In the genomic region with DNA sequence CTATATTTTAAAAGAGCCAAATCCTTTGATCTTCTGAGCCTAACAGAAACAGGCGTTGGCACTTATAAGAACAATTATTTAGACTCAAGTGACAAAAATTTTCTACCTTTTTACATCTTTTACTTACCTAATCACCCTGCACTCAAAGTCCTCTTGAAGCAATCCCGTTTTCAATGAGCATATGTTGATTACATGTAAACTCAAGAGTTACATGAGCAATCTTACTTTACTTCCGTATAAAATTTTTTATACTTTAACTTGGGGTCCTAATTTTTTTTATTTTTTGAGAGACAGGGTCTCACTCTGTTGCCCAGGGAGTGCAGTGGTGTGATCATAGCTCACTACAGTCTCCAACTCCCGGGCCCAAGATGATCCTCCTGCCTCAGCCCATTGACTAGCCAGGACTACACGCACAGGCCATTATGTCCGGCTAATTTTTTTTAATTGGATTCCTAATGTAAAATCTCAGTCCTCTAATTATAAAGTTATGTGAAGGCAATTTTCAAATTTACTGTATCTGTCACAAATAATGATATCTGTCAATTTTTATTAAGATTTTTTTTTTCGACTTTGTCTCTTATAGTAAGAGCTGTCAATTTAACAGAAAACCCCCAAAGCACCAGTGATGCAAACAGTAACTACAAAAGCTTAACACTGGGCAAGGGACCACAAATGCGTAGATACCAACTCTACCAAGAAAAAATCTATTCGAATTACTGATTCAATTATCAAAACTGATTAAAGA, we compare ENCODE assay signal across 8 cellular contexts. TPM values are rescaled to one million over a fixed set of nuclear protein-coding genes. Genes with fewer than 3 reads are reported as not detected.
DNase-seq lines count a peak whose midpoint lies in the region; ATAC-seq and TF ChIP-seq lines count a peak whose summit lies in the region.

No MANE protein-coding gene starts in this region.

- peak overlapping the region; percentile 59 for H3K27ac ChIP-seq in suprapubic skin

- 18% methylated on average over 9 of the region's 9 CpGs for WGBS in suprapubic skin

- intact Hi-C loops in activated T-helper 2 cell treated with anti-CD3 and anti-CD28 coated beads, Interferon-gamma antibody, Interleukin-2, Interleukin-4, amounts not matched to agents 10 μg/mL and 5 μg/mL and 100 μg/mL, durations not matched to agents 14 hours and 24 hours and 36 hours (cut with micrococcal nuclease) = no loop called here

- no peak for TF ChIP-seq CTCF in suprapubic skin (IDR thresholded peaks at IDR 0.05)

- peaks cover 2% of the 10 kb centered on the region for H3K27me3 Mint-ChIP-seq in activated T-helper 2 cell treated with anti-CD3 and anti-CD28 coated beads, Interferon-gamma antibody, Interleukin-2, Interleukin-4, amounts not matched to agents 10 μg/mL and 5 μg/mL and 100 μg/mL, durations not matched to agents 14 hours and 24 hours and 36 hours (ENCODE audit: low read depth)
- peaks cover 23 to 27% (median 26%) of the 10 kb centered on the region in 3 donors for H3K27me3 Mint-ChIP-seq in immature natural killer cell (ENCODE audit: low read depth in 3 of 3)

- H3K9me3 ChIP-seq in suprapubic skin = no peaks in the 10 kb centered on the region

- H3K4me1 ChIP-seq in suprapubic skin = peaks cover 61% of the 10 kb centered on the region

- no peak for TF ChIP-seq POLR2A in suprapubic skin (IDR thresholded peaks at IDR 0.05)

- no peaks in the 10 kb centered on the region for H3K27me3 ChIP-seq in suprapubic skin

- H3K4me1 Mint-ChIP-seq in activated T-helper 2 cell treated with anti-CD3 and anti-CD28 coated beads, Interferon-gamma antibody, Interleukin-2, Interleukin-4, amounts not matched to agents 10 μg/mL and 5 μg/mL and 100 μg/mL, durations not matched to agents 14 hours and 24 hours and 36 hours (ENCODE audit: low read depth) = peaks cover 54% of the 10 kb centered on the region
- peaks cover 70 to 81% of the 10 kb centered on the region in 2 donors for H3K4me1 Mint-ChIP-seq in immature natural killer cell

- ATAC-seq in HG03469 (IDR thresholded peaks at IDR 0.05; ENCODE audit: unreplicated experiment) = no peak
- ATAC-seq in GM19035 (IDR thresholded peaks at IDR 0.05; ENCODE audit: unreplicated experiment) = no peak
- no peak for ATAC-seq in HG02885 (IDR thresholded peaks at IDR 0.05; ENCODE audit: poor library complexity, unreplicated experiment)

- peak overlapping the region; percentile 96 for H3K27ac Mint-ChIP-seq in activated T-helper 2 cell treated with anti-CD3 and anti-CD28 coated beads, Interferon-gamma antibody, Interleukin-2, Interleukin-4, amounts not matched to agents 10 μg/mL and 5 μg/mL and 100 μg/mL, durations not matched to agents 14 hours and 24 hours and 36 hours
- H3K27ac Mint-ChIP-seq in immature natural killer cell = peak overlapping the region; percentile 95 to 100 (median 97)

- H3K4me3 Mint-ChIP-seq in activated T-helper 2 cell treated with anti-CD3 and anti-CD28 coated beads, Interferon-gamma antibody, Interleukin-2, Interleukin-4, amounts not matched to agents 10 μg/mL and 5 μg/mL and 100 μg/mL, durations not matched to agents 14 hours and 24 hours and 36 hours (ENCODE audit: low read depth) = peak overlapping the region; percentile 97
- H3K4me3 Mint-ChIP-seq in immature natural killer cell = peak overlapping the region; percentile 91 to 99 (median 95)

- H3K9me3 Mint-ChIP-seq in activated T-helper 2 cell treated with anti-CD3 and anti-CD28 coated beads, Interferon-gamma antibody, Interleukin-2, Interleukin-4, amounts not matched to agents 10 μg/mL and 5 μg/mL and 100 μg/mL, durations not matched to agents 14 hours and 24 hours and 36 hours = no peaks in the 10 kb centered on the region
- peaks cover 0 to 8% (median under 1%) of the 10 kb centered on the region in 6 donors for H3K9me3 Mint-ChIP-seq in immature natural killer cell

- peaks cover 63% of the 10 kb centered on the region for H3K36me3 Mint-ChIP-seq in activated T-helper 2 cell treated with anti-CD3 and anti-CD28 coated beads, Interferon-gamma antibody, Interleukin-2, Interleukin-4, amounts not matched to agents 10 μg/mL and 5 μg/mL and 100 μg/mL, durations not matched to agents 14 hours and 24 hours and 36 hours (ENCODE audit: low read depth)
- H3K36me3 Mint-ChIP-seq in immature natural killer cell = peaks cover 0 to 3% (median 0%) of the 10 kb centered on the region in 3 donors

- peak overlapping the region; percentile 84 for H3K4me3 ChIP-seq in suprapubic skin

- no peak for TF ChIP-seq EP300 in suprapubic skin (IDR thresholded peaks at IDR 0.05)

- peak; percentile 60 for DNase-seq in NCI-H82 (lab: John Stamatoyannopoulos, UW)
- DNase-seq in NCI-H82 treated with DMSO at 0.1 percent for 48 hours (lab: John Stamatoyannopoulos, UW; ENCODE audit: unreplicated experiment) = no peak
- no peak for DNase-seq in activated T-helper 2 cell treated with anti-CD3 and anti-CD28 coated beads, Interferon-gamma antibody, Interleukin-2, Interleukin-4, amounts not matched to agents 10 μg/mL and 5 μg/mL and 100 μg/mL, durations not matched to agents 14 hours and 24 hours and 36 hours (ENCODE audit: low spot score)
- DNase-seq in immature natural killer cell = peak in 2 of 3 donors; percentile 27 to 29
- DNase-seq in suprapubic skin (ENCODE audit: low spot score in 2 of 2) = no peak

- peaks cover 4% of the 10 kb centered on the region for H3K36me3 ChIP-seq in suprapubic skin

RNA-seq across cellular contexts. Expression of gene CALM2, which starts 2.2 kb away (rescaled TPM):
- total RNA-seq in activated T-helper 2 cell treated with anti-CD3 and anti-CD28 coated beads, Interferon-gamma antibody, Interleukin-2, Interleukin-4, amounts not matched to agents 10 μg/mL and 5 μg/mL and 100 μg/mL, durations not matched to agents 14 hours and 24 hours and 36 hours = 434 and 435 TPM in 2 replicates
- polyA plus RNA-seq in immature natural killer cell = 1,000 to 10,000 TPM in 2 of 3 donors, 100 to 1,000 TPM in 1; 686 to 1,567 (median 1,022) TPM
- 100 to 1,000 TPM; 273 to 348 (median 326) TPM for total RNA-seq in suprapubic skin

RNA-seq across cellular contexts. Expression of gene STPG4, which starts 19.1 kb away (rescaled TPM):
- total RNA-seq in activated T-helper 2 cell treated with anti-CD3 and anti-CD28 coated beads, Interferon-gamma antibody, Interleukin-2, Interleukin-4, amounts not matched to agents 10 μg/mL and 5 μg/mL and 100 μg/mL, durations not matched to agents 14 hours and 24 hours and 36 hours = not detected in 2 replicates
- under 1 TPM in 1 of 3 donors, not detected in 2; 0.24 TPM for polyA plus RNA-seq in immature natural killer cell
- total RNA-seq in suprapubic skin = 1 to 10 TPM in 1 of 4 donors, under 1 TPM in 2, not detected in 1; 0.49 to 1.4 (median 0.91) TPM

Comparison
In these comparisons a context has a peak if more than half of its experiments do, and no peak if none do; other contexts are left out.
1. DNase-seq: peak in NCI-H82 (single experiment) and immature natural killer cell (2 of 3); none in NCI-H82 treated with DMSO at 0.1 percent for 48 hours (single experiment), activated T-helper 2 cell treated with anti-CD3 and anti-CD28 coated beads, Interferon-gamma antibody, Interleukin-2, Interleukin-4, amounts not matched to agents 10 μg/mL and 5 μg/mL and 100 μg/mL, durations not matched to agents 14 hours and 24 hours and 36 hours (single experiment) and suprapubic skin (0 of 2).